Comparison of ENCODE assay signal across 23 cellular contexts in the genomic region with DNA sequence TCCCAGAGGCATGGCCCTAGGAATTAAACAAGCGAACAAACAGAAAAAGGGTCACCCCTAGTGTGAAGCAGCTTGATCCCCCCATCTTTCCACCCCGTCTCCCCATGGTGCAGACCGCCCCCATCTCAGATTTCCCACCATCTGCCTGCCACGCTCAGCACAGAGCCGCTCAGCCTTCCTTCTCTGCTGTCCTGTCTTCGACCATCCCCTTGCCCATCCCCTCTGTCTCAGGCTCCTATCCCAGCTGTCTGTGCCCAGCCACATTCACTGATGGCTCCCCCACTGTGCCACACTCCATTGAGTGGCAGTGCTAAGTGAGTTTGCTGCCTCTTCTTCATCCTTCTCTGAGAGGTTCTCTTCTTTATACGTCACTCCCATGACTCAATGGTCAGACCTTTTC. TPM values are rescaled to one million over a fixed set of nuclear protein-coding genes. Genes with fewer than 3 reads are reported as not detected.
DNase-seq lines count a peak whose midpoint lies in the region; TF ChIP-seq lines count a peak whose summit lies in the region.
"Had no signal": no experiment of that assay in that cellular context is flagged by ENCODE, and none has a peak within 500 bp of the region (broad histone marks: within the 10 kb centered on the region; RNA-seq: fewer than 3 reads in every experiment).

No MANE protein-coding gene starts in this region.

- no peak overlapping the region for H2BK15ac ChIP-seq in neuronal stem cell (ENCODE audit: low read length)

- H3K14ac ChIP-seq in neuronal stem cell (ENCODE audit: low read length) = peak overlapping the region; percentile 82

- peak overlapping the region; percentile 22 for H2BK12ac ChIP-seq in neuronal stem cell (ENCODE audit: low read length)

- no peak overlapping the region for H2AK5ac ChIP-seq in neuronal stem cell (ENCODE audit: low read depth, low read length)

- H3K23ac ChIP-seq in neuronal stem cell (ENCODE audit: low read depth, low read length, poor library complexity) = peak overlapping the region; percentile 85

- 87% methylated on average over 7 of the region's 7 CpGs for WGBS in mammary epithelial cell (ENCODE audit: low coverage, missing lambda C conversion rate)
- WGBS in neuronal stem cell (ENCODE audit: extremely low coverage in 2 of 2, insufficient read length in 2 of 2, insufficient replicate concordance in 1 of 2), 2 donors = no CpG with 5 or more reads among the region's 7 CpGs

- CTCF ChIA-PET in mammary epithelial cell (lab: Charles Lee; ENCODE audit: low non-redundant PET) = no interaction called here
- CTCF ChIA-PET in MCF 10A (lab: Yijun Ruan, JAX) = no interaction called here

- H3K4me1 ChIP-seq in mammary epithelial cell (ENCODE audit: insufficient read depth, low read length) (no peaks in the 10 kb centered on the region), neuronal stem cell (ENCODE audit: control insufficient read depth in 2 of 2, insufficient read depth in 1 of 2, low read depth in 1 of 2, low read length in 2 of 2) (no peaks in the 10 kb centered on the region)
- H3K4me1 ChIP-seq: SJSA1 had no signal

- dilution Hi-C loops in mammary epithelial cell (cut with HindIII; ENCODE audit: low sequenced_read_pairs) = no loop called here

- peak; percentile 28 for DNase-seq in mammary epithelial cell
- DNase-seq in MCF 10A (ENCODE audit: unreplicated experiment) = no peak
- no peak for DNase-seq in neuronal stem cell (ENCODE audit: low spot score)
- DNase-seq in Kasumi-1 (lab: John Stamatoyannopoulos, UW) = no peak
- no peak for DNase-seq in NCI-H187 treated with DMSO at 0.1 percent for 48 hours (lab: John Stamatoyannopoulos, UW)
- DNase-seq in GDM1 (lab: John Stamatoyannopoulos, UW) = no peak
- DNase-seq in coronary artery (ENCODE audit: low spot score) = no peak
- DNase-seq: 8988T; CD4-positive, alpha-beta T cell; DMS53; GOT3; NCI-H1092 treated with DMSO at 0.1 percent for 48 hours; NCI-H1436; NCI-H187; NCI-H446; NCI-H526; PC-9; Right ventricle myocardium superior; RPMI8226 had no signal

- H3K4me3 ChIP-seq in mammary epithelial cell (replicated peaks in 1 of 3; ENCODE audit: insufficient read depth in 1 of 3, low read depth in 2 of 3, low read length in 3 of 3) = no peak overlapping the region
- no peak overlapping the region for H3K4me3 ChIP-seq in neuronal stem cell (ENCODE audit: low read length in 2 of 2)
- H3K4me3 ChIP-seq in coronary artery = no peak overlapping the region
- H3K4me3 ChIP-seq: PC-9, SJSA1 had no signal

- H4K20me1 ChIP-seq in mammary epithelial cell (ENCODE audit: insufficient read depth, low read length) = no peaks in the 10 kb centered on the region

- H3K27ac Mint-ChIP-seq in MCF 10A (ENCODE audit: low read depth, unreplicated experiment) (no peak overlapping the region), brain (peak overlapping the region in 3 of 5 experiments; percentile 61 to 89 (median 79))
- H3K27ac Mint-ChIP-seq: CD4-positive, alpha-beta T cell; IgD-negative memory B cell had no signal

- intact Hi-C loops in mammary epithelial cell (cut with micrococcal nuclease) = no loop called here
- intact Hi-C loops in MCF 10A (cut with micrococcal nuclease) = no loop called here

- no TSS peak for BruUV-seq in mammary epithelial cell (replicated peaks; lab: Mats Ljungman, UMichigan)
- no TSS peak for BruUV-seq in MCF 10A (replicated peaks; lab: Mats Ljungman, UMichigan)

- H3K36me3 Mint-ChIP-seq in MCF 10A (ENCODE audit: insufficient read depth, unreplicated experiment) (no peaks in the 10 kb centered on the region), brain (peaks cover 6% of the 10 kb centered on the region)
- H3K36me3 Mint-ChIP-seq: IgD-negative memory B cell had no signal

- H4K8ac ChIP-seq in neuronal stem cell (ENCODE audit: low read depth, low read length) = peak overlapping the region; percentile 65

- H4K91ac ChIP-seq in neuronal stem cell (ENCODE audit: low read depth, low read length, poor library complexity) = no peak overlapping the region

- H3K4me1 Mint-ChIP-seq in MCF 10A (ENCODE audit: insufficient read depth, unreplicated experiment) (no peaks in the 10 kb centered on the region), brain (peaks cover 15% of the 10 kb centered on the region)
- H3K4me1 Mint-ChIP-seq: IgD-negative memory B cell had no signal

- H3K4me3 Mint-ChIP-seq in MCF 10A (ENCODE audit: unreplicated experiment) (no peak overlapping the region), brain (peak overlapping the region in 1 of 5 experiments; percentile 63)
- H3K4me3 Mint-ChIP-seq: CD4-positive, alpha-beta T cell had no signal

- H3K27me3 ChIP-seq in mammary epithelial cell (ENCODE audit: insufficient read depth, low read length) = peaks cover 3% of the 10 kb centered on the region
- peaks cover 0 to 19% (median 0%) of the 10 kb centered on the region in 3 experiments for H3K27me3 ChIP-seq in neuronal stem cell (ENCODE audit: control insufficient read depth in 3 of 3, insufficient read depth in 3 of 3, low read depth in 1 of 3, low read length in 3 of 3)

- H3K9ac ChIP-seq in mammary epithelial cell (ENCODE audit: insufficient read depth, low read length) = no peak overlapping the region
- H3K9ac ChIP-seq in neuronal stem cell (ENCODE audit: low read depth, low read length, poor library complexity) = no peak overlapping the region

- no peak overlapping the region for H3K4me2 ChIP-seq in mammary epithelial cell (ENCODE audit: insufficient read depth, low read depth, low read length)
- no peak overlapping the region for H3K4me2 ChIP-seq in neuronal stem cell (ENCODE audit: insufficient read depth, low read length, poor library complexity, severe bottlenecking)
- H3K4me2 ChIP-seq: PC-9 had no signal

- H3K36me3 ChIP-seq in mammary epithelial cell (ENCODE audit: insufficient read depth, low read length) (no peaks in the 10 kb centered on the region), neuronal stem cell (replicated peaks in 1 of 2; ENCODE audit: control insufficient read depth in 2 of 2, insufficient read depth in 2 of 2, low read length in 2 of 2) (no peaks in the 10 kb centered on the region)
- H3K36me3 ChIP-seq: SJSA1 had no signal

- peaks cover 57% of the 10 kb centered on the region for H3K27me3 Mint-ChIP-seq in MCF 10A (ENCODE audit: insufficient read depth, unreplicated experiment)
- H3K27me3 Mint-ChIP-seq in brain = peaks cover 15% of the 10 kb centered on the region

- no peak for TF ChIP-seq CTCF in mammary epithelial cell (conservative IDR thresholded peaks at IDR 0.05 in 1 of 2, IDR thresholded peaks at IDR 0.05 in 1 of 2; ENCODE audit: extremely low read depth in 1 of 2, insufficient read depth in 1 of 2, low read depth in 1 of 2, low read length in 2 of 2)
- no peak for TF ChIP-seq CTCF in MCF 10A (IDR thresholded peaks at IDR 0.05; ENCODE audit: unreplicated experiment)
- no peak for TF ChIP-seq CTCF in brain (conservative IDR thresholded peaks at IDR 0.05)
- TF ChIP-seq CTCF in coronary artery (IDR thresholded peaks at IDR 0.05) = no peak

- POLR2A ChIA-PET in MCF 10A (lab: Yijun Ruan, JAX) = interaction anchor here (1.7 kb wide), 1 partner anchor 15 kb away, joined by 4 read pairs; no protein-coding TSS in a partner anchor

- no peak overlapping the region for H2AFZ ChIP-seq in mammary epithelial cell (ENCODE audit: low read depth, low read length)
- no peak overlapping the region for H2AFZ ChIP-seq in neuronal stem cell (ENCODE audit: low read length)
- H2AFZ ChIP-seq: PC-9 had no signal

- peak overlapping the region; percentile 28 for H3K18ac ChIP-seq in neuronal stem cell (ENCODE audit: low read length)

- H3K9me3 ChIP-seq in mammary epithelial cell (replicated peaks; ENCODE audit: insufficient read depth, low read length) (peaks cover 7% of the 10 kb centered on the region), neuronal stem cell (replicated peaks in 1 of 2; ENCODE audit: control insufficient read depth in 2 of 2, insufficient read depth in 1 of 2, low read depth in 1 of 2, low read length in 2 of 2) (peaks cover 2 to 4% of the 10 kb centered on the region in 2 donors)

- H3K27ac ChIP-seq in mammary epithelial cell (ENCODE audit: insufficient read depth, low read depth, low read length) (no peak overlapping the region), neuronal stem cell (replicated peaks; ENCODE audit: low read length) (no peak overlapping the region), coronary artery (no peak overlapping the region)
- H3K27ac ChIP-seq: PC-9, SJSA1 had no signal

- no peak overlapping the region for H2BK5ac ChIP-seq in neuronal stem cell (ENCODE audit: low read length)

- no peak overlapping the region for H2BK120ac ChIP-seq in neuronal stem cell (ENCODE audit: low read depth, low read length)

- H3K79me2 ChIP-seq in mammary epithelial cell (ENCODE audit: insufficient read depth, low read length) = no peaks in the 10 kb centered on the region

- in situ Hi-C loops in mammary epithelial cell (cut with MboI; ENCODE audit: low sequenced_read_pairs in 2 of 2) = no loop called here

- H3K9me3 Mint-ChIP-seq in MCF 10A (ENCODE audit: unreplicated experiment) = peaks cover 8% of the 10 kb centered on the region
- peaks cover 10 to 15% (median 13%) of the 10 kb centered on the region in 5 experiments for H3K9me3 Mint-ChIP-seq in brain

- H3K79me1 ChIP-seq in neuronal stem cell (ENCODE audit: low read depth, low read length) = no peaks in the 10 kb centered on the region

- no peak overlapping the region for H3K4ac ChIP-seq in neuronal stem cell (ENCODE audit: low read length)

RNA-seq across cellular contexts. Expression of a gene that starts 11.7 kb away (rescaled TPM):
- total RNA-seq in mammary epithelial cell (10 to 100 TPM; 58.0 to 93.5 TPM), MCF 10A (2022) (42.7 and 57.0 TPM in 2 replicates)
- polyA plus RNA-seq in mammary epithelial cell (36.7 TPM), brain (ENCODE audit: insufficient read depth, low read depth, low replicate concordance) (29.5 TPM)
- polyA minus RNA-seq in mammary epithelial cell = 37.2 TPM
- 23.3 TPM for polyA plus RNA-seq in neuronal stem cell (2013, experiment 1 of 2)
- polyA plus RNA-seq in neuronal stem cell (2013, experiment 2 of 2) = 23.8 TPM

RNA-seq across cellular contexts. Expression of a gene that starts 28.7 kb away (rescaled TPM):
- total RNA-seq in mammary epithelial cell (under 1 TPM in 1 of 2 donors, not detected in 1; 0.83 TPM), MCF 10A (2022) (0.39 TPM in 1 of 2 replicates, not detected in the other)
- polyA plus RNA-seq in mammary epithelial cell (not detected), brain (ENCODE audit: insufficient read depth, low read depth, low replicate concordance) (2.7 TPM)
- not detected for polyA minus RNA-seq in mammary epithelial cell
- polyA plus RNA-seq in neuronal stem cell (2013, experiment 1 of 2) = 0.04 TPM
- 0.03 TPM for polyA plus RNA-seq in neuronal stem cell (2013, experiment 2 of 2)
- total RNA-seq: CD4-positive, alpha-beta T cell; G401; PC-9 had no signal
